Comparison of ENCODE assay signal across 19 cellular contexts in genomic region chr3:122984650-122985049, GRCh38. TPM values are rescaled to one million over a fixed set of nuclear protein-coding genes. Genes with fewer than 3 reads are reported as not detected.
"Had no signal": no experiment of that assay in that cellular context is flagged by ENCODE, and none has a peak within 500 bp of the region (broad histone marks: within the 10 kb centered on the region; RNA-seq: fewer than 3 reads in every experiment).

No MANE protein-coding gene starts in this region.

- DNase-seq: cortex of kidney; dorsolateral prefrontal cortex; effector CD8-positive, alpha-beta T cell; foreskin melanocyte; heart left ventricle; hippocampal formation; left colon; mammary epithelial cell; mucosa of descending colon; spleen; stimulated activated CD4-positive, alpha-beta T cell treated with anti-CD3 and anti-CD28 coated beads, Interleukin-15, amount 100 ng/mL, for 24 hours; stimulated activated CD4-positive, alpha-beta T cell treated with anti-CD3 and anti-CD28 coated beads, Interleukin-1b, Interleukin-23, amount 100 ng/mL, for 48 hours; stimulated activated CD4-positive, alpha-beta T cell treated with anti-CD3 and anti-CD28 coated beads, Interleukin-4, amount 100 ng/mL, for 24 hours; stimulated activated naive B cell treated with anti-CD40 and anti-IgM and Interleukin-4, amounts not matched to agents 10 μg/mL and 1 μg/mL and 100 μg/mL, for 72 hours; trophoblast cell had no signal

- H3K4me3 Mint-ChIP-seq: nephron had no signal

- H3K36me3 ChIP-seq: heart left ventricle, spleen had no signal

- ATAC-seq: heart left ventricle, left colon, mucosa of descending colon, sciatic nerve had no signal

- H3K9me3 ChIP-seq: heart left ventricle, mucosa of descending colon, spleen had no signal

- H3K36me3 Mint-ChIP-seq: stimulated activated naive B cell treated with anti-CD40 and anti-IgM and Interleukin-4, amounts not matched to agents 10 μg/mL and 1 μg/mL and 100 μg/mL, for 72 hours had no signal

- H3K4me3 ChIP-seq: dorsolateral prefrontal cortex, heart left ventricle, mucosa of descending colon, spleen had no signal

- H3K27ac ChIP-seq: dorsolateral prefrontal cortex, spleen had no signal

- H3K27me3 ChIP-seq: heart left ventricle had no signal

- H3K9me3 Mint-ChIP-seq: nephron; stimulated activated naive B cell treated with anti-CD40 and anti-IgM and Interleukin-4, amounts not matched to agents 10 μg/mL and 1 μg/mL and 100 μg/mL, for 72 hours had no signal

RNA-seq across cellular contexts. Expression of gene SEMA5B, which starts 42.9 kb away (rescaled TPM):
- total RNA-seq: kidney epithelial cell, pulmonary artery endothelial cell had no signal
